Comparison of ENCODE assay signal across 8 cellular contexts in the genomic region with DNA sequence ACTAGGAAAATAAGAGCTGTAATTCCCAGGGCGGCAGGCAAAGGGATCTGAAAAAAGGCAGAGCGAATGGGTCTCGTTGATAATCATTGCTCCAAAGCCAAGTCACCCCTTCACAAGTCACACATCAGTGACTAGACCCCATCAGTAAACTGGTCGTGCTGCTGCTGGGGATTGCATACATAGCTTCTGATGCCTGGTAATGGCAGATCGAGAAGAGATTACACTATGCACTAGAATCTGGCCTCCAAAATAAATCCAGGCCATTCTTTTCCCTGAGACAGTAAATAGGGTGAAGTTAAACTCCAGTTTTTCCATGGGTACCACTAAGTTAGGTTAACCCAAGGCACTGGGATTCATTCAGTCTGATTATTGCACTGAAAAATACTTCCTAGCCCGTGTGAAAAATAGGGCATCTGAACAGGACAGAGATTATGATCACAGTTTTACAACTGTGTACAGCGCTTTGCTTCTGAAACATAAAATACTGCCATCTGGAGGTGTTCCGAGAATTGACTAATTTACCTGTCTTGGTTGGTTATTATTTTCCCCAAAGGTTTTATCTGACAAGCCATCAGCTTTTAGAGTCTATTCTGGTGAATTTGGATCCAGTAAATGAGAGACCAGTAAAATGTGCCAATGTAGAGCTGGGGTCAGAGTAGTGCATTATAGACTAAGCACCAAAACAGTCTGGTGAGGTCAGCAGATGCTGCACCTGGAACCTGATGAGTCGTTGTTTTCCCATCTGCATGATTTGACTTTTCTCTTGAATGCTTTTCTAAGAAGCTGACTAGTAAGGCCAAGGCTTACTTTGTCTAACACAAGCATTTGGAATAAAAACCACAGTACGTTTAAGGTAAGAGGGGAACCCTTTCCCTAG.
DNase-seq lines count a peak whose midpoint lies in the region; ATAC-seq, FAIRE-seq and TF ChIP-seq lines count a peak whose summit lies in the region.

No MANE protein-coding gene starts in this region.

- TF ChIP-seq POLR2A in A549 (IDR thresholded peaks at IDR 0.05; ENCODE audit: low read length) = no peak

- H3K27ac ChIP-seq in A549 (no peak overlapping the region), DND-41 (ENCODE audit: low read length) (no peak overlapping the region), Panc1 (ENCODE audit: low read length) (no peak overlapping the region), small intestine (ENCODE audit: low read depth in 1 of 2, low read length in 1 of 2) (no peak overlapping the region), SJCRH30 (no peak overlapping the region)

- FAIRE-seq in A549 (lab: Jason Lieb, UNC) (no peak), small intestine (lab: Jason Lieb, UNC) (no peak)

- H3K4me3 ChIP-seq in A549 = no peak overlapping the region
- H3K4me3 ChIP-seq in DND-41 (ENCODE audit: low read depth in 1 of 2, low read length in 2 of 2) = no peak overlapping the region
- H3K4me3 ChIP-seq in Panc1 (ENCODE audit: low read depth in 2 of 2, low read length in 2 of 2) = no peak overlapping the region
- H3K4me3 ChIP-seq in foreskin fibroblast (ENCODE audit: low read depth in 1 of 2, low read length in 2 of 2) = no peak overlapping the region
- no peak overlapping the region for H3K4me3 ChIP-seq in small intestine (ENCODE audit: low read depth in 1 of 2, low read length in 2 of 2)
- no peak overlapping the region for H3K4me3 ChIP-seq in SJCRH30

- peaks cover 10% of the 10 kb centered on the region; the same call in 2 of the 3 replicates for H3K4me1 ChIP-seq in A549
- H3K4me1 ChIP-seq in DND-41 (ENCODE audit: insufficient read depth, low read length) = no peaks in the 10 kb centered on the region
- peaks cover 23% of the 10 kb centered on the region for H3K4me1 ChIP-seq in Panc1 (ENCODE audit: control insufficient read depth, insufficient read depth, low read length)
- peaks cover 0 to 2% of the 10 kb centered on the region in 2 donors for H3K4me1 ChIP-seq in small intestine (ENCODE audit: control insufficient read depth in 2 of 2, insufficient read depth in 1 of 2, low read depth in 1 of 2, low read length in 1 of 2)
- peaks cover 7% of the 10 kb centered on the region; the same call in 1 of the 2 replicates for H3K4me1 ChIP-seq in SJCRH30

- WGBS in A549 (ENCODE audit: missing lambda C conversion rate) = 85% methylated on average over 10 of the region's 10 CpGs
- 84 to 89% (median 85%) methylated on average over 10 of the region's 10 CpGs for WGBS in small intestine, 3 donors

- no peak overlapping the region for H3K9ac ChIP-seq in DND-41 (ENCODE audit: low read depth, low read length)

- H3K27me3 ChIP-seq in DND-41 (ENCODE audit: insufficient read depth, low read length, poor library complexity) (peaks cover 4% of the 10 kb centered on the region), Panc1 (ENCODE audit: control insufficient read depth, insufficient read depth, low read length) (no peaks in the 10 kb centered on the region), small intestine (ENCODE audit: control insufficient read depth in 2 of 2, insufficient read depth in 2 of 2, low read length in 2 of 2) (no peaks in the 10 kb centered on the region), SJCRH30 (no peaks in the 10 kb centered on the region)

- H4K20me1 ChIP-seq in DND-41 (ENCODE audit: insufficient read depth, low read length) = no peaks in the 10 kb centered on the region

- POLR2A ChIA-PET in A549 (lab: Yijun Ruan, JAX) = no interaction called here
- POLR2A ChIA-PET in Panc1 (lab: Charles Lee) = no interaction called here

- TF ChIP-seq EP300 in A549 (IDR thresholded peaks at IDR 0.05) = no peak

- CTCF ChIA-PET in A549 (lab: Yijun Ruan, JAX) = interaction anchor here (0.8 to 4.7 kb wide), 10 partner anchors 13 to 334 kb away, joined by 3 to 27 read pairs (median 3); a partner anchor contains a TSS
- CTCF ChIA-PET in Panc1 (lab: Charles Lee) = no interaction called here

- no peaks in the 10 kb centered on the region for H3K36me3 ChIP-seq in DND-41 (ENCODE audit: insufficient read depth, low read length)
- H3K36me3 ChIP-seq in Panc1 (ENCODE audit: control insufficient read depth, insufficient read depth, low read length) = peaks cover 12% of the 10 kb centered on the region; the same call in 1 of the 2 replicates
- H3K36me3 ChIP-seq in small intestine (ENCODE audit: control insufficient read depth in 2 of 2, insufficient read depth in 2 of 2, low read length in 2 of 2) = peaks cover 3 to 12% of the 10 kb centered on the region in 2 donors
- peaks cover 11% of the 10 kb centered on the region for H3K36me3 ChIP-seq in SJCRH30

- H3K79me2 ChIP-seq in DND-41 (ENCODE audit: insufficient read depth, low read length) = no peaks in the 10 kb centered on the region

- H3K9me3 ChIP-seq in A549 = peaks cover 2% of the 10 kb centered on the region; the same call in 1 of the 3 replicates
- H3K9me3 ChIP-seq in DND-41 (ENCODE audit: insufficient read depth, low read length, severe bottlenecking) = no peaks in the 10 kb centered on the region
- H3K9me3 ChIP-seq in Panc1 (ENCODE audit: control insufficient read depth, insufficient read depth, low read depth, low read length) = no peaks in the 10 kb centered on the region
- no peaks in the 10 kb centered on the region for H3K9me3 ChIP-seq in small intestine (ENCODE audit: control insufficient read depth, low read depth)
- no peaks in the 10 kb centered on the region for H3K9me3 ChIP-seq in SJCRH30 (replicated peaks)

- 0 out of 5 replicates have a peak, but pooled peaks of 1 of the 2 experiments have one; percentile 16 for TF ChIP-seq RAD21 in A549 (conservative IDR thresholded peaks at IDR 0.05 in 1 of 2, IDR thresholded peaks at IDR 0.05 in 1 of 2)

- no peak overlapping the region for H2AFZ ChIP-seq in DND-41 (ENCODE audit: low read depth, low read length)

- ATAC-seq in A549 (peak; percentile 30 to 38; a peak in 2 of 6 replicates), DND-41 (ENCODE audit: insufficient read depth, low read depth) (no peak; the same call in 2 of the 3 replicates), Panc1 (no peak)

- peak; percentile 33; the same call in 2 of the 3 replicates for TF ChIP-seq CTCF in A549 (IDR thresholded peaks at IDR 0.05)
- peak; percentile 39 for TF ChIP-seq CTCF in DND-41 (IDR thresholded peaks at IDR 0.05; ENCODE audit: borderline replicate concordance, extremely low read depth, low read length, poor library complexity, severe bottlenecking)
- peak; percentile 33 for TF ChIP-seq CTCF in Panc1 (IDR thresholded peaks at IDR 0.05)
- no peak for TF ChIP-seq CTCF in foreskin fibroblast (IDR thresholded peaks at IDR 0.05; ENCODE audit: low read depth, low read length)
- no peak for TF ChIP-seq CTCF in GM13977 (IDR thresholded peaks at IDR 0.05; ENCODE audit: extremely low read depth, insufficient read depth, missing control alignments)

- in situ Hi-C loops in Panc1 (cut with HindIII; ENCODE audit: low pct_unique_long_range_greater_than_20kb, low sequenced_read_pairs) (no loop called here), GM13977 (cut with MboI; ENCODE audit: low pct_unique_long_range_greater_than_20kb, low sequenced_read_pairs, unreplicated experiment) (no loop called here)

- DNase-seq in A549 (ENCODE audit: low read depth in 1 of 2, low spot score in 1 of 2) (peak in 1 of 2 experiments; percentile 14), DND-41 (no peak), Panc1 (ENCODE audit: low read depth, low spot score) (no peak), foreskin fibroblast (peak; percentile 12 to 36), globus pallidus (ENCODE audit: low spot score) (no peak), GM13977 (ENCODE audit: low spot score) (no peak), small intestine (no peak), SJCRH30 (no peak)

- BruUV-seq in Panc1 (replicated peaks; lab: Mats Ljungman, UMichigan) = no TSS peak

- intact Hi-C loops in Panc1 (cut with micrococcal nuclease; ENCODE audit: unreplicated experiment) = no loop called here

- H3K4me2 ChIP-seq in A549 = no peak overlapping the region
- no peak overlapping the region for H3K4me2 ChIP-seq in DND-41 (ENCODE audit: insufficient read depth, low read length)

TF ChIP-seq in A549, 52 proteins besides CTCF, POLR2A, EP300 and RAD21:
- TF ChIP-seq MAFK (IDR thresholded peaks at IDR 0.05; ENCODE audit: partially characterized antibody) (peak; percentile 14), PHF8 (IDR thresholded peaks at IDR 0.05; ENCODE audit: borderline replicate concordance, low read depth) (no peak), GATA3 (IDR thresholded peaks at IDR 0.05; ENCODE audit: borderline replicate concordance) (no peak), FOSB (CRISPR knock-in tag; IDR thresholded peaks at IDR 0.05) (no peak)

Comparison
In these comparisons a context has a peak if more than half of its experiments do, and no peak if none do; other contexts are left out.
1. ATAC-seq: peak in A549 (2 of 2); none in DND-41 (single experiment) and Panc1 (single experiment).
2. DNase-seq: peak in foreskin fibroblast (2 of 2); none in DND-41 (single experiment), Panc1 (single experiment), globus pallidus (single experiment), GM13977 (single experiment), small intestine (single experiment) and SJCRH30 (0 of 2).
3. CTCF ChIP-seq: peak in A549 (single experiment), DND-41 (single experiment) and Panc1 (single experiment); none in foreskin fibroblast (single experiment) and GM13977 (single experiment).